ENCODE assay signal across 13 cellular contexts in genomic region chr11:130435671-130436070, GRCh38. TPM values are rescaled to one million over a fixed set of nuclear protein-coding genes. Genes with fewer than 3 reads are reported as not detected.
A peak's percentile ranks its signal among the peaks of the same experiment; 100 is the strongest.
DNase-seq lines count a peak whose midpoint lies in the region; ATAC-seq and TF ChIP-seq lines count a peak whose summit lies in the region.
"Had no signal": no experiment of that assay in that cellular context is flagged by ENCODE, and none has a peak within 500 bp of the region (broad histone marks: within the 10 kb centered on the region; RNA-seq: fewer than 3 reads in every experiment).

No MANE protein-coding gene starts in this region.

- H3K4me1 ChIP-seq in SJCRH30 (peaks cover 20% of the 10 kb centered on the region), thyroid gland (peaks cover 6 to 11% of the 10 kb centered on the region in 2 donors)

- TF ChIP-seq CTCF in fibroblast of the aortic adventitia (IDR thresholded peaks at IDR 0.05; ENCODE audit: insufficient read depth, low read length): no peak
- TF ChIP-seq CTCF in thyroid gland (IDR thresholded peaks at IDR 0.05): no peak

- H3K27ac ChIP-seq in SJCRH30 (peak overlapping the region; percentile 66), thyroid gland (peak overlapping the region in 1 of 3 donors; percentile 22)
- H3K27ac ChIP-seq: 22Rv1, body of pancreas had no signal

- H3K27me3 ChIP-seq in SJCRH30 (no peaks in the 10 kb centered on the region), thyroid gland (no peaks in the 10 kb centered on the region)

- no peak for ATAC-seq in GM18498 (IDR thresholded peaks at IDR 0.05; ENCODE audit: unreplicated experiment)

- TF ChIP-seq POLR2A in thyroid gland (IDR thresholded peaks at IDR 0.05): no peak

- 41 to 46% methylated on average over 4 of the region's 4 CpGs for WGBS in thyroid gland, 2 donors

- intact Hi-C loops in thyroid gland (cut with DNase I): loop anchor here (2.0 to 10.0 kb wide), 2 partner anchors 389 to 427 kb away; no protein-coding TSS in a partner anchor

- H3K9me3 ChIP-seq in SJCRH30 (replicated peaks) (no peaks in the 10 kb centered on the region), thyroid gland (no peaks in the 10 kb centered on the region)
- H3K9me3 ChIP-seq: body of pancreas had no signal

- H3K4me3 ChIP-seq in SJCRH30 (no peak overlapping the region), fibroblast of the aortic adventitia (ENCODE audit: low read depth, low read length) (no peak overlapping the region), thyroid gland (replicated peaks in 1 of 3) (no peak overlapping the region)
- H3K4me3 ChIP-seq: body of pancreas had no signal

- DNase-seq in NCI-H1694 treated with DMSO at 0.1 percent for 48 hours (lab: John Stamatoyannopoulos, UW) (peak; percentile 2), NCI-H1694 (lab: John Stamatoyannopoulos, UW) (no peak), SJCRH30 (peak in 1 of 2 experiments; percentile 25), fibroblast of the aortic adventitia (ENCODE audit: low read depth) (peak; percentile 48), thyroid gland (peak; percentile 39 to 41), NCI-H2171 (lab: John Stamatoyannopoulos, UW) (no peak)
- no peak for DNase-seq in NK-92 treated with Interleukin-12 subunit alpha and Interleukin-12 subunit beta, amount 100 ng/mL, for 24 hours (lab: John Stamatoyannopoulos, UW)
- DNase-seq: activated effector memory CD4-positive, alpha-beta T cell treated with anti-CD3 and anti-CD28 coated beads, Interleukin-2, amount 50 U/mL, for 16 hours; effector memory CD4-positive, alpha-beta T cell had no signal

- H3K36me3 ChIP-seq in SJCRH30 (no peaks in the 10 kb centered on the region), thyroid gland (no peaks in the 10 kb centered on the region)

RNA-seq across cellular contexts. Expression of gene ADAMTS8, which starts 7.3 kb away (rescaled TPM):
- 0.05 TPM in 1 of 2 replicates, not detected in the other for total RNA-seq in SJCRH30 (2014; rRNA removed; shearing (Covaris generic))
- total RNA-seq in fibroblast of the aortic adventitia (ENCODE audit: low replicate concordance): 2.6 TPM in 1 of 2 replicates, not detected in the other
- total RNA-seq in thyroid gland: under 1 TPM in 2 of 4 donors, not detected in 2; 0.38 to 0.56 TPM
- total RNA-seq: activated CD8-positive, alpha-beta memory T cell treated with anti-CD3 and anti-CD28 coated beads, Interleukin-2, amount 10 ng/mL, durations not matched to agents 7 days and 5 days had no signal

RNA-seq across cellular contexts. Expression of gene ADAMTS15, which starts 12.8 kb away (rescaled TPM):
- 6.9 and 7.9 TPM in 2 replicates for total RNA-seq in SJCRH30 (2014; rRNA removed; shearing (Covaris generic))
- total RNA-seq in fibroblast of the aortic adventitia (ENCODE audit: low replicate concordance): 8.6 and 30.8 TPM in 2 replicates
- total RNA-seq in thyroid gland: 10 to 100 TPM; 11.2 to 29.2 (median 23.5) TPM
- total RNA-seq: activated CD8-positive, alpha-beta memory T cell treated with anti-CD3 and anti-CD28 coated beads, Interleukin-2, amount 10 ng/mL, durations not matched to agents 7 days and 5 days had no signal

Comparison
In these comparisons a context has a peak if more than half of its experiments do, and no peak if none do; other contexts are left out.
1. DNase-seq: peak in NCI-H1694 treated with DMSO at 0.1 percent for 48 hours (single experiment), fibroblast of the aortic adventitia (single experiment) and thyroid gland (2 of 2); none in NCI-H1694 (single experiment), NK-92 treated with Interleukin-12 subunit alpha and Interleukin-12 subunit beta, amount 100 ng/mL, for 24 hours (single experiment) and NCI-H2171 (single experiment).